ENCODE assay signal across 24 cellular contexts in the genomic region with DNA sequence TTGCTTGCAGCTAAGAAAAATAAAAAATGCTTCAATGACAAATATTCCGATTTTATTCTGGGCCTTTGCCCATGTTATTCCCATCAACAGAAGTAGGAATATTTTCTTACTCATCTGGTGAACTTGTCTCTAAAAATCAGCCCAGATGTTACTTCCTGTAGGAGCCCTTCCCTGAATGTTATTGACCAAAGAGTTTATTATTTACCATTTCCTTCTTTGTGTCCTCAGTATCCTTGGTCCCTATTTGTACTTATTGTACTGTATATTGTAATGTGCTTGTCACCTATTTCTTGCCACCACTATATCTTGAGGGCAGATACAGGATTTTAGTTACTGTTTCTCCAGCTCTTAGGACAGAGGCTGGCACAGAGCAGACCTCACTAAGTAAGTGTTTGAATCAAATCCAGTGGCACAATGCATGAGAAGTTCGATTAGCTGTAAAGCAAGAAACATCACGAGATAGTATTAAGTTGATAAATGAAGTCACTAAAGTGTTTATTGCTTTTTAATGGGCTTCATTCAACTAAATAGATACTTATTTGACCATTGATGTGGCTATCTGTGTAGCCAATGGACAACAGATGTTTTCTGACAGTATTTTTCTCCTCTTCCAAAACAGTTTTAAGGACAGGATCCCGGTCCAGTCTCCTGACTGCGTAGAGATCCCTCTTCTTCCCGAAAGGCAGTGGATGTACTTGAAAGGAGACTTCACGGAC.
A peak's percentile ranks its signal among the peaks of the same experiment; 100 is the strongest.
DNase-seq lines count a peak whose midpoint lies in the region; ATAC-seq and FAIRE-seq lines count a peak whose summit lies in the region.
"Had no signal": no experiment of that assay in that cellular context is flagged by ENCODE, and none has a peak within 500 bp of the region (broad histone marks: within the 10 kb centered on the region; RNA-seq: fewer than 3 reads in every experiment).

No MANE protein-coding gene starts in this region.

- H3K9me3 Mint-ChIP-seq in activated CD8-positive, alpha-beta T cell treated with anti-CD3 and anti-CD28 coated beads, Interleukin-2, amount 10 ng/mL, durations not matched to agents 7 days and 5 days (ENCODE audit: insufficient read depth) = no peaks in the 10 kb centered on the region
- H3K9me3 Mint-ChIP-seq: CD4-positive, alpha-beta T cell; CD8-positive, alpha-beta T cell had no signal

- no peaks in the 10 kb centered on the region for H3K4me1 Mint-ChIP-seq in activated CD8-positive, alpha-beta T cell treated with anti-CD3 and anti-CD28 coated beads, Interleukin-2, amount 10 ng/mL, durations not matched to agents 7 days and 5 days (ENCODE audit: low read depth)
- H3K4me1 Mint-ChIP-seq: B cell had no signal

- no peaks in the 10 kb centered on the region for H3K27me3 ChIP-seq in small intestine (ENCODE audit: control insufficient read depth in 2 of 2, insufficient read depth in 2 of 2, low read length in 2 of 2)
- H3K27me3 ChIP-seq: BLaER1 treated with 17β-estradiol and CSF1 and Interleukin-3, amounts not matched to agents 10 nM and 100 nM had no signal

- no peaks in the 10 kb centered on the region for H3K36me3 Mint-ChIP-seq in activated CD8-positive, alpha-beta T cell treated with anti-CD3 and anti-CD28 coated beads, Interleukin-2, amount 10 ng/mL, durations not matched to agents 7 days and 5 days (ENCODE audit: low read depth)
- H3K36me3 Mint-ChIP-seq: CD8-positive, alpha-beta T cell had no signal

- CTCF ChIA-PET in activated CD8-positive, alpha-beta T cell treated with anti-CD3 and anti-CD28 coated beads, Interleukin-2, amount 10 ng/mL, durations not matched to agents 7 days and 5 days (lab: Charles Lee) = no interaction called here

- no peak overlapping the region for H3K27ac Mint-ChIP-seq in activated CD8-positive, alpha-beta T cell treated with anti-CD3 and anti-CD28 coated beads, Interleukin-2, amount 10 ng/mL, durations not matched to agents 7 days and 5 days
- H3K27ac Mint-ChIP-seq: B cell; CD4-positive, alpha-beta T cell; CD8-positive, alpha-beta T cell had no signal

- peak overlapping the region in 1 of 2 donors; percentile 18 for H3K4me3 ChIP-seq in small intestine (ENCODE audit: low read depth in 1 of 2, low read length in 2 of 2)
- H3K4me3 ChIP-seq: BLaER1 treated with 17β-estradiol and CSF1 and Interleukin-3, amounts not matched to agents 10 nM and 100 nM; GM12878 had no signal

- FAIRE-seq in small intestine (lab: Jason Lieb, UNC) = no peak
- FAIRE-seq: A204.1, GM12878, GM12892, GM18507 had no signal

- H3K27me3 Mint-ChIP-seq in activated CD8-positive, alpha-beta T cell treated with anti-CD3 and anti-CD28 coated beads, Interleukin-2, amount 10 ng/mL, durations not matched to agents 7 days and 5 days (ENCODE audit: low read depth) = no peaks in the 10 kb centered on the region

- H3K9me3 ChIP-seq in small intestine (ENCODE audit: control insufficient read depth, low read depth) = no peaks in the 10 kb centered on the region

- 39 to 52% (median 50%) methylated on average over 7 of the region's 7 CpGs for WGBS in small intestine, 3 donors

- no peaks in the 10 kb centered on the region for H3K4me1 ChIP-seq in small intestine (ENCODE audit: control insufficient read depth in 2 of 2, insufficient read depth in 1 of 2, low read depth in 1 of 2, low read length in 1 of 2)
- H3K4me1 ChIP-seq: BLaER1 treated with 17β-estradiol and CSF1 and Interleukin-3, amounts not matched to agents 10 nM and 100 nM had no signal

- H3K27ac ChIP-seq in small intestine (ENCODE audit: low read depth in 1 of 2, low read length in 1 of 2) = peak overlapping the region; percentile 50 to 60
- H3K27ac ChIP-seq: BLaER1 treated with 17β-estradiol and CSF1 and Interleukin-3, amounts not matched to agents 10 nM and 100 nM; C4-2B had no signal

- POLR2A ChIA-PET in activated CD8-positive, alpha-beta T cell treated with anti-CD3 and anti-CD28 coated beads, Interleukin-2, amount 10 ng/mL, durations not matched to agents 7 days and 5 days (lab: Charles Lee) = no interaction called here

- intact Hi-C loops in left colon (cut with DNase I, micrococcal nuclease) = no loop called here

- ATAC-seq in left colon (peak; percentile 86), GM21723 (IDR thresholded peaks at IDR 0.05; ENCODE audit: unreplicated experiment) (no peak)
- no peak for ATAC-seq in activated CD8-positive, alpha-beta T cell treated with anti-CD3 and anti-CD28 coated beads, Interleukin-2, amount 10 ng/mL, durations not matched to agents 7 days and 5 days
- ATAC-seq: CD8-positive, alpha-beta T cell; GM12878 had no signal

- no peak overlapping the region for H3K4me3 Mint-ChIP-seq in activated CD8-positive, alpha-beta T cell treated with anti-CD3 and anti-CD28 coated beads, Interleukin-2, amount 10 ng/mL, durations not matched to agents 7 days and 5 days
- H3K4me3 Mint-ChIP-seq: B cell; CD4-positive, alpha-beta T cell; CD8-positive, alpha-beta T cell had no signal

- no peaks in the 10 kb centered on the region for H3K36me3 ChIP-seq in small intestine (ENCODE audit: control insufficient read depth in 2 of 2, insufficient read depth in 2 of 2, low read length in 2 of 2)
- H3K36me3 ChIP-seq: BLaER1 treated with 17β-estradiol and CSF1 and Interleukin-3, amounts not matched to agents 10 nM and 100 nM had no signal

- peak; percentile 92 for DNase-seq in SK-N-DZ (ENCODE audit: low spot score)
- DNase-seq in left colon = no peak
- peak; percentile 19 for DNase-seq in small intestine
- DNase-seq in NOMO-1 (lab: John Stamatoyannopoulos, UW; ENCODE audit: unreplicated experiment in 2 of 2) = no peak
- DNase-seq in activated CD8-positive, alpha-beta T cell treated with anti-CD3 and anti-CD28 coated beads, Interleukin-2, amount 10 ng/mL, durations not matched to agents 7 days and 5 days = no peak
- DNase-seq: 8988T; AML-193; CD4-positive, alpha-beta T cell; CD8-positive, alpha-beta T cell; DMS 273 treated with DMSO at 0.1 percent for 48 hours; DMS153; DMS53; DMS79; DND-41; EL; GDM1 had no signal

Comparison
In these comparisons a context has a peak if more than half of its experiments do, and no peak if none do; other contexts are left out.
1. DNase-seq: peak in SK-N-DZ (single experiment) and small intestine (single experiment); none in left colon (0 of 2), NOMO-1 (0 of 2) and activated CD8-positive, alpha-beta T cell treated with anti-CD3 and anti-CD28 coated beads, Interleukin-2, amount 10 ng/mL, durations not matched to agents 7 days and 5 days (single experiment).